Comparison of ENCODE assay signal across 9 cellular contexts in the genomic region with DNA sequence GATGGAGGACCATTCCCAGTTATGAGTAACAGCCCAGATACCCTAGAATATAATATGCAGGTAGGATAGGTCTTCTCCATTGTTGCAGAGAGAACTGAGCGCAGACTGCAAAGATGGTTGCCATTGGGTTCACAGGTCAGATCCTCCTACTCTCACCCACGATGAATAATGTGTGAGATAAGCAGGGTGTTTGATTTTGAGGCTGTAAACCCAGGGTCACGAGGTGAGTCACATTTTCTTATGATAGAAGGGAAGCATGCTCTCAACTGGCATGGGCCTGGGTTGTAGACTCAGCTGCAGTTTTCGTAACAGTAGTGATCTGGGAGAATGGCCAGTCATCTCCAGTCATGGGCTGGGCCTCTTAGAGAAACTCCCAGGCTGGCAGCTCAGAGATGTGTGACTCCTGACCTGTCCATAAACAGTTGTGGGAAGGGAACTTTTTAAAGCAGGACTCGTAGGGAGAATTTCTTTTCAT.
DNase-seq lines count a peak whose midpoint lies in the region; ATAC-seq and TF ChIP-seq lines count a peak whose summit lies in the region.
"Had no signal": no experiment of that assay in that cellular context is flagged by ENCODE, and none has a peak within 500 bp of the region (broad histone marks: within the 10 kb centered on the region; RNA-seq: fewer than 3 reads in every experiment).

No MANE protein-coding gene starts in this region.

- H3K27ac ChIP-seq in RWPE1 = no peak overlapping the region
- H3K27ac ChIP-seq: neural progenitor cell had no signal

- CTCF ChIA-PET in RWPE1 (lab: Yijun Ruan, JAX) = no interaction called here

- TF ChIP-seq CTCF in RWPE1 (conservative IDR thresholded peaks at IDR 0.05; ENCODE audit: low read depth) = no peak
- TF ChIP-seq CTCF in foreskin fibroblast (IDR thresholded peaks at IDR 0.05; ENCODE audit: low read depth, low read length) = no peak
- TF ChIP-seq CTCF in GM10266 (IDR thresholded peaks at IDR 0.05; ENCODE audit: control insufficient read depth, insufficient read depth, low read depth, missing control alignments) = no peak

- POLR2A ChIA-PET in RWPE1 (lab: Yijun Ruan, JAX; ENCODE audit: low non-redundant PET) = no interaction called here

- H3K4me3 ChIP-seq in foreskin fibroblast (ENCODE audit: low read depth in 1 of 2, low read length in 2 of 2) = no peak overlapping the region
- H3K4me3 ChIP-seq: neural progenitor cell had no signal

- ATAC-seq in GM18858 (IDR thresholded peaks at IDR 0.05; ENCODE audit: unreplicated experiment) = no peak

- DNase-seq in GM04503 (ENCODE audit: low read depth) = peak; percentile 78
- peak; percentile 41 for DNase-seq in RWPE1 (ENCODE audit: low spot score)
- DNase-seq in foreskin fibroblast = peak; percentile 88 to 93
- peak; percentile 12 to 37 for DNase-seq in stimulated activated CD4-positive, alpha-beta T cell treated with anti-CD3 and anti-CD28 coated beads, Interleukin-2, amount 100 ng/mL, for 48 hours
- DNase-seq in inferior parietal cortex (ENCODE audit: extremely low spot score) = no peak
- no peak for DNase-seq in GM10266 (ENCODE audit: extremely low spot score)
- DNase-seq in activated CD4-positive, alpha-beta T cell treated with anti-CD3 and anti-CD28 coated beads for 4 hours = no peak

Comparison
In these comparisons a context has a peak if more than half of its experiments do, and no peak if none do; other contexts are left out.
1. DNase-seq: peak in GM04503 (single experiment), RWPE1 (single experiment), foreskin fibroblast (2 of 2) and stimulated activated CD4-positive, alpha-beta T cell treated with anti-CD3 and anti-CD28 coated beads, Interleukin-2, amount 100 ng/mL, for 48 hours (2 of 2); none in inferior parietal cortex (single experiment), GM10266 (single experiment) and activated CD4-positive, alpha-beta T cell treated with anti-CD3 and anti-CD28 coated beads for 4 hours (0 of 2).